In the genomic region with DNA sequence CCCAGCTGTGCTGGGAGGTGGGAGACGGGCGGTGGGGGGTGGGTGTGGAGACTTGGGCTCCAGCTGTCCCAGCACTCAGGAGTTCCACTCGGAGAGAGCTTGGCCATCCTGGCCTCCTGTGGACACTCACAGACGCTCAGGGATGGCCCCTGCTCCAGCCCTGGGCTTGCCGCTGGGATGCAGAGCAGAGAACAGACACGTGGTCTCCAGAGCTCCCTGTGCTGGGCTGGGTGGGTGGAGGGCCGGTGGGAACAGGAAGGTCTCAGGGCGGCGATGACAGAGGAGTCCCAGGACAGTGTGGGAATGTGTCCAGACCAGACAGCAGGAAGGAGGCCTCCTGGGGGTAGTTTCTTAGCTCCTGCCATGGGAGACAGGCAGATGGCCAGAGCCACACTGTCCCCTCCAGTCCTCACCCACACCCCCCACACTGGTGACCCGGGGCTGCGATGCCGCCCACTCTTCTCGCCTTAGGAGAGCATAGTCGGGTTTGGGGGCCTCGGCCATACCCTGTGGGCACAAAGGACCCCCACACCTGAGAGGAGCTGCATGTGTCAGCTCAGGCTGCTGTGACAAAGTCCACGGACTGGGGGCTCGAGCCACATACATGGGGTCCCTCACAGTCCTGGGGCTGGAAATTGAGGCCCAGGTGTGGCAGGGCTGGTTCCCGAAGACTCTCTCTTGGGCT, we compare ENCODE assay signal across 1 cellular context.
TF ChIP-seq lines count a peak whose summit lies in the region.

No MANE protein-coding gene starts in this region.

TF ChIP-seq in GM23338, 12 proteins besides CTCF, POLR2A, EP300 and RAD21:
- TF ChIP-seq CREB1 (CRISPR knock-in tag; IDR thresholded peaks at IDR 0.05; ENCODE audit: low read depth) (no peak), ZNF114 (CRISPR knock-in tag; IDR thresholded peaks at IDR 0.05) (no peak), STAT1 (IDR thresholded peaks at IDR 0.05; ENCODE audit: unreplicated experiment) (no peak), EZH2phosphoT487 (IDR thresholded peaks at IDR 0.05; ENCODE audit: unreplicated experiment) (no peak), EZH2 (IDR thresholded peaks at IDR 0.05; ENCODE audit: low read depth, unreplicated experiment) (no peak), NANOG (IDR thresholded peaks at IDR 0.05; ENCODE audit: borderline replicate concordance) (no peak), POLR2AphosphoS5 (IDR thresholded peaks at IDR 0.05; ENCODE audit: low read depth) (no peak), ZNF331 (CRISPR knock-in tag; IDR thresholded peaks at IDR 0.05; ENCODE audit: low read depth) (no peak)
- TF ChIP-seq, protein P1, sequence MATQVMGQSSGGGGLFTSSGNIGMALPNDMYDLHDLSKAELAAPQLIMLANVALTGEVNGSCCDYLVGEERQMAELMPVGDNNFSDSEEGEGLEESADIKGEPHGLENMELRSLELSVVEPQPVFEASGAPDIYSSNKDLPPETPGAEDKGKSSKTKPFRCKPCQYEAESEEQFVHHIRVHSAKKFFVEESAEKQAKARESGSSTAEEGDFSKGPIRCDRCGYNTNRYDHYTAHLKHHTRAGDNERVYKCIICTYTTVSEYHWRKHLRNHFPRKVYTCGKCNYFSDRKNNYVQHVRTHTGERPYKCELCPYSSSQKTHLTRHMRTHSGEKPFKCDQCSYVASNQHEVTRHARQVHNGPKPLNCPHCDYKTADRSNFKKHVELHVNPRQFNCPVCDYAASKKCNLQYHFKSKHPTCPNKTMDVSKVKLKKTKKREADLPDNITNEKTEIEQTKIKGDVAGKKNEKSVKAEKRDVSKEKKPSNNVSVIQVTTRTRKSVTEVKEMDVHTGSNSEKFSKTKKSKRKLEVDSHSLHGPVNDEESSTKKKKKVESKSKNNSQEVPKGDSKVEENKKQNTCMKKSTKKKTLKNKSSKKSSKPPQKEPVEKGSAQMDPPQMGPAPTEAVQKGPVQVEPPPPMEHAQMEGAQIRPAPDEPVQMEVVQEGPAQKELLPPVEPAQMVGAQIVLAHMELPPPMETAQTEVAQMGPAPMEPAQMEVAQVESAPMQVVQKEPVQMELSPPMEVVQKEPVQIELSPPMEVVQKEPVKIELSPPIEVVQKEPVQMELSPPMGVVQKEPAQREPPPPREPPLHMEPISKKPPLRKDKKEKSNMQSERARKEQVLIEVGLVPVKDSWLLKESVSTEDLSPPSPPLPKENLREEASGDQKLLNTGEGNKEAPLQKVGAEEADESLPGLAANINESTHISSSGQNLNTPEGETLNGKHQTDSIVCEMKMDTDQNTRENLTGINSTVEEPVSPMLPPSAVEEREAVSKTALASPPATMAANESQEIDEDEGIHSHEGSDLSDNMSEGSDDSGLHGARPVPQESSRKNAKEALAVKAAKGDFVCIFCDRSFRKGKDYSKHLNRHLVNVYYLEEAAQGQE (IDR thresholded peaks at IDR 0.05; ENCODE audit: unreplicated experiment): no peak
- TF ChIP-seq, protein P2, sequence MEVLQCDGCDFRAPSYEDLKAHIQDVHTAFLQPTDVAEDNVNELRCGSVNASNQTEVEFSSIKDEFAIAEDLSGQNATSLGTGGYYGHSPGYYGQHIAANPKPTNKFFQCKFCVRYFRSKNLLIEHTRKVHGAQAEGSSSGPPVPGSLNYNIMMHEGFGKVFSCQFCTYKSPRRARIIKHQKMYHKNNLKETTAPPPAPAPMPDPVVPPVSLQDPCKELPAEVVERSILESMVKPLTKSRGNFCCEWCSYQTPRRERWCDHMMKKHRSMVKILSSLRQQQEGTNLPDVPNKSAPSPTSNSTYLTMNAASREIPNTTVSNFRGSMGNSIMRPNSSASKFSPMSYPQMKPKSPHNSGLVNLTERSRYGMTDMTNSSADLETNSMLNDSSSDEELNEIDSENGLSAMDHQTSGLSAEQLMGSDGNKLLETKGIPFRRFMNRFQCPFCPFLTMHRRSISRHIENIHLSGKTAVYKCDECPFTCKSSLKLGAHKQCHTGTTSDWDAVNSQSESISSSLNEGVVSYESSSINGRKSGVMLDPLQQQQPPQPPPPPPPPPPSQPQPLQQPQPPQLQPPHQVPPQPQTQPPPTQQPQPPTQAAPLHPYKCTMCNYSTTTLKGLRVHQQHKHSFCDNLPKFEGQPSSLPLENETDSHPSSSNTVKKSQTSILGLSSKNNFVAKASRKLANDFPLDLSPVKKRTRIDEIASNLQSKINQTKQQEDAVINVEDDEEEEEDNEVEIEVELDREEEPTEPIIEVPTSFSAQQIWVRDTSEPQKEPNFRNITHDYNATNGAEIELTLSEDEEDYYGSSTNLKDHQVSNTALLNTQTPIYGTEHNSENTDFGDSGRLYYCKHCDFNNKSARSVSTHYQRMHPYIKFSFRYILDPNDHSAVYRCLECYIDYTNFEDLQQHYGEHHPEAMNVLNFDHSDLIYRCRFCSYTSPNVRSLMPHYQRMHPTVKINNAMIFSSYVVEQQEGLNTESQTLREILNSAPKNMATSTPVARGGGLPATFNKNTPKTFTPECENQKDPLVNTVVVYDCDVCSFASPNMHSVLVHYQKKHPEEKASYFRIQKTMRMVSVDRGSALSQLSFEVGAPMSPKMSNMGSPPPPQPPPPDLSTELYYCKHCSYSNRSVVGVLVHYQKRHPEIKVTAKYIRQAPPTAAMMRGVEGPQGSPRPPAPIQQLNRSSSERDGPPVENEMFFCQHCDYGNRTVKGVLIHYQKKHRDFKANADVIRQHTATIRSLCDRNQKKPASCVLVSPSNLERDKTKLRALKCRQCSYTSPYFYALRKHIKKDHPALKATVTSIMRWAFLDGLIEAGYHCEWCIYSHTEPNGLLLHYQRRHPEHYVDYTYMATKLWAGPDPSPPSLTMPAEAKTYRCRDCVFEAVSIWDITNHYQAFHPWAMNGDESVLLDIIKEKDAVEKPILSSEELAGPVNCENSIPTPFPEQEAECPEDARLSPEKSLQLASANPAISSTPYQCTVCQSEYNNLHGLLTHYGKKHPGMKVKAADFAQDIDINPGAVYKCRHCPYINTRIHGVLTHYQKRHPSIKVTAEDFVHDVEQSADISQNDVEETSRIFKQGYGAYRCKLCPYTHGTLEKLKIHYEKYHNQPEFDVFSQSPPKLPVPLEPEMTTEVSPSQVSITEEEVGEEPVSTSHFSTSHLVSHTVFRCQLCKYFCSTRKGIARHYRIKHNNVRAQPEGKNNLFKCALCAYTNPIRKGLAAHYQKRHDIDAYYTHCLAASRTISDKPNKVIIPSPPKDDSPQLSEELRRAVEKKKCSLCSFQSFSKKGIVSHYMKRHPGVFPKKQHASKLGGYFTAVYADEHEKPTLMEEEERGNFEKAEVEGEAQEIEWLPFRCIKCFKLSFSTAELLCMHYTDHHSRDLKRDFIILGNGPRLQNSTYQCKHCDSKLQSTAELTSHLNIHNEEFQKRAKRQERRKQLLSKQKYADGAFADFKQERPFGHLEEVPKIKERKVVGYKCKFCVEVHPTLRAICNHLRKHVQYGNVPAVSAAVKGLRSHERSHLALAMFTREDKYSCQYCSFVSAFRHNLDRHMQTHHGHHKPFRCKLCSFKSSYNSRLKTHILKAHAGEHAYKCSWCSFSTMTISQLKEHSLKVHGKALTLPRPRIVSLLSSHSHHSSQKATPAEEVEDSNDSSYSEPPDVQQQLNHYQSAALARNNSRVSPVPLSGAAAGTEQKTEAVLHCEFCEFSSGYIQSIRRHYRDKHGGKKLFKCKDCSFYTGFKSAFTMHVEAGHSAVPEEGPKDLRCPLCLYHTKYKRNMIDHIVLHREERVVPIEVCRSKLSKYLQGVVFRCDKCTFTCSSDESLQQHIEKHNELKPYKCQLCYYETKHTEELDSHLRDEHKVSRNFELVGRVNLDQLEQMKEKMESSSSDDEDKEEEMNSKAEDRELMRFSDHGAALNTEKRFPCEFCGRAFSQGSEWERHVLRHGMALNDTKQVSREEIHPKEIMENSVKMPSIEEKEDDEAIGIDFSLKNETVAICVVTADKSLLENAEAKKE (CRISPR knock-in tag; IDR thresholded peaks at IDR 0.05): no peak
- TF ChIP-seq, protein P3, sequence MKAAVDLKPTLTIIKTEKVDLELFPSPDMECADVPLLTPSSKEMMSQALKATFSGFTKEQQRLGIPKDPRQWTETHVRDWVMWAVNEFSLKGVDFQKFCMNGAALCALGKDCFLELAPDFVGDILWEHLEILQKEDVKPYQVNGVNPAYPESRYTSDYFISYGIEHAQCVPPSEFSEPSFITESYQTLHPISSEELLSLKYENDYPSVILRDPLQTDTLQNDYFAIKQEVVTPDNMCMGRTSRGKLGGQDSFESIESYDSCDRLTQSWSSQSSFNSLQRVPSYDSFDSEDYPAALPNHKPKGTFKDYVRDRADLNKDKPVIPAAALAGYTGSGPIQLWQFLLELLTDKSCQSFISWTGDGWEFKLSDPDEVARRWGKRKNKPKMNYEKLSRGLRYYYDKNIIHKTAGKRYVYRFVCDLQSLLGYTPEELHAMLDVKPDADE (IDR thresholded peaks at IDR 0.05): no peak
